ENCODE assay signal across 14 cellular contexts in the genomic region with DNA sequence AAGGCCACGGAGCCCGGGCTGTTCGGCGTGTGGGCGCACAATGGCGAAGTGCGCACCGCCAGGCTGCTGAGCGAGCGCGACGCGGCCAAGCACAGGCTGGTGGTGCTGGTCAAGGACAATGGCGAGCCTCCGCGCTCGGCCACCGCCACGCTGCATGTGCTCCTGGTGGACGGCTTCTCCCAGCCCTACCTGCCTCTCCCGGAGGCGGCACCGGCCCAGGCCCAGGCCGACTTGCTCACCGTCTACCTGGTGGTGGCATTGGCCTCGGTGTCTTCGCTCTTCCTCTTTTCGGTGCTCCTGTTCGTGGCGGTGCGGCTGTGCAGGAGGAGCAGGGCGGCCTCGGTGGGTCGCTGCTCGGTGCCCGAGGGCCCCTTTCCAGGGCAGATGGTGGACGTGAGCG. TPM values are rescaled to one million over a fixed set of nuclear protein-coding genes. Genes with fewer than 3 reads are reported as not detected.
"Had no signal": no experiment of that assay in that cellular context is flagged by ENCODE, and none has a peak within 500 bp of the region (broad histone marks: within the 10 kb centered on the region; RNA-seq: fewer than 3 reads in every experiment).

No MANE protein-coding gene starts in this region.

RNA-seq across cellular contexts. Expression of gene PCDHB3, which starts 2.2 kb away (rescaled TPM):
- total RNA-seq: activated B cell treated with CpG ODN at 0.5 μM for 24 hours; activated CD4-positive, alpha-beta memory T cell treated with anti-CD3 and anti-CD28 coated beads for 36 hours; activated CD4-positive, alpha-beta memory T cell treated with anti-CD3 and anti-CD28 coated beads, Interleukin-2, amount 10 ng/mL, durations not matched to agents 7 days and 5 days; activated CD4-positive, alpha-beta T cell treated with anti-CD3 and anti-CD28 coated beads for 36 hours; activated CD4-positive, alpha-beta T cell treated with anti-CD3 and anti-CD28 coated beads, Interleukin-2, amount 10 ng/mL, durations not matched to agents 24 days and 14 days; activated CD4-positive, alpha-beta T cell treated with anti-CD3 and anti-CD28 coated beads, Interleukin-2, amount 10 ng/mL, durations not matched to agents 7 days and 5 days; activated CD8-positive, alpha-beta memory T cell treated with anti-CD3 and anti-CD28 coated beads for 36 hours; activated CD8-positive, alpha-beta memory T cell treated with anti-CD3 and anti-CD28 coated beads, Interleukin-2, amount 10 ng/mL, durations not matched to agents 7 days and 5 days; activated CD8-positive, alpha-beta T cell treated with anti-CD3 and anti-CD28 coated beads for 36 hours; activated CD8-positive, alpha-beta T cell treated with anti-CD3 and anti-CD28 coated beads, Interleukin-2, amount 10 ng/mL, durations not matched to agents 7 days and 5 days; T-helper 1 cell treated with Interleukin-12 subunit alpha and Interleukin-12 subunit beta and Interleukin-4 antibody, amounts not matched to agents 30 ng/mL and 1 ng/mL, for 36 hours; T-helper 17 cell; T-helper 2 cell treated with Interferon-gamma antibody and Interleukin-4, amounts not matched to agents 100 ng/mL and 5 ng/mL, for 36 hours had no signal

RNA-seq across cellular contexts. Expression of gene PCDHB2, which starts 8.1 kb away (rescaled TPM):
- total RNA-seq: activated B cell treated with CpG ODN at 0.5 μM for 24 hours; activated CD4-positive, alpha-beta T cell treated with anti-CD3 and anti-CD28 coated beads for 36 hours; activated CD4-positive, alpha-beta T cell treated with anti-CD3 and anti-CD28 coated beads, Interleukin-2, amount 10 ng/mL, durations not matched to agents 24 days and 14 days; activated CD4-positive, alpha-beta T cell treated with anti-CD3 and anti-CD28 coated beads, Interleukin-2, amount 10 ng/mL, durations not matched to agents 7 days and 5 days; activated CD8-positive, alpha-beta memory T cell treated with anti-CD3 and anti-CD28 coated beads for 36 hours; activated CD8-positive, alpha-beta memory T cell treated with anti-CD3 and anti-CD28 coated beads, Interleukin-2, amount 10 ng/mL, durations not matched to agents 7 days and 5 days; activated CD8-positive, alpha-beta T cell treated with anti-CD3 and anti-CD28 coated beads for 36 hours; activated CD8-positive, alpha-beta T cell treated with anti-CD3 and anti-CD28 coated beads, Interleukin-2, amount 10 ng/mL, durations not matched to agents 7 days and 5 days; T-helper 1 cell treated with Interleukin-12 subunit alpha and Interleukin-12 subunit beta and Interleukin-4 antibody, amounts not matched to agents 30 ng/mL and 1 ng/mL, for 36 hours had no signal

RNA-seq across cellular contexts. Expression of gene PCDHB4, which starts 19.1 kb away (rescaled TPM):
- total RNA-seq: activated B cell treated with CpG ODN at 0.5 μM for 24 hours; activated CD4-positive, alpha-beta memory T cell treated with anti-CD3 and anti-CD28 coated beads for 36 hours; activated CD4-positive, alpha-beta memory T cell treated with anti-CD3 and anti-CD28 coated beads, Interleukin-2, amount 10 ng/mL, durations not matched to agents 7 days and 5 days; activated CD4-positive, alpha-beta T cell treated with anti-CD3 and anti-CD28 coated beads for 36 hours; activated CD4-positive, alpha-beta T cell treated with anti-CD3 and anti-CD28 coated beads, Interleukin-2, amount 10 ng/mL, durations not matched to agents 24 days and 14 days; activated CD4-positive, alpha-beta T cell treated with anti-CD3 and anti-CD28 coated beads, Interleukin-2, amount 10 ng/mL, durations not matched to agents 7 days and 5 days; activated CD8-positive, alpha-beta memory T cell treated with anti-CD3 and anti-CD28 coated beads for 36 hours; activated CD8-positive, alpha-beta memory T cell treated with anti-CD3 and anti-CD28 coated beads, Interleukin-2, amount 10 ng/mL, durations not matched to agents 7 days and 5 days; activated CD8-positive, alpha-beta T cell treated with anti-CD3 and anti-CD28 coated beads for 36 hours; activated CD8-positive, alpha-beta T cell treated with anti-CD3 and anti-CD28 coated beads, Interleukin-2, amount 10 ng/mL, durations not matched to agents 7 days and 5 days; T-cell; T-helper 1 cell treated with Interleukin-12 subunit alpha and Interleukin-12 subunit beta and Interleukin-4 antibody, amounts not matched to agents 30 ng/mL and 1 ng/mL, for 36 hours; T-helper 17 cell; T-helper 2 cell treated with Interferon-gamma antibody and Interleukin-4, amounts not matched to agents 100 ng/mL and 5 ng/mL, for 36 hours had no signal

RNA-seq across cellular contexts. Expression of gene PCDHB5, which starts 32.5 kb away (rescaled TPM):
- total RNA-seq: activated B cell treated with CpG ODN at 0.5 μM for 24 hours; activated CD4-positive, alpha-beta memory T cell treated with anti-CD3 and anti-CD28 coated beads for 36 hours; activated CD4-positive, alpha-beta memory T cell treated with anti-CD3 and anti-CD28 coated beads, Interleukin-2, amount 10 ng/mL, durations not matched to agents 7 days and 5 days; activated CD4-positive, alpha-beta T cell treated with anti-CD3 and anti-CD28 coated beads for 36 hours; activated CD4-positive, alpha-beta T cell treated with anti-CD3 and anti-CD28 coated beads, Interleukin-2, amount 10 ng/mL, durations not matched to agents 24 days and 14 days; activated CD4-positive, alpha-beta T cell treated with anti-CD3 and anti-CD28 coated beads, Interleukin-2, amount 10 ng/mL, durations not matched to agents 7 days and 5 days; activated CD8-positive, alpha-beta memory T cell treated with anti-CD3 and anti-CD28 coated beads for 36 hours; activated CD8-positive, alpha-beta memory T cell treated with anti-CD3 and anti-CD28 coated beads, Interleukin-2, amount 10 ng/mL, durations not matched to agents 7 days and 5 days; activated CD8-positive, alpha-beta T cell treated with anti-CD3 and anti-CD28 coated beads for 36 hours; activated CD8-positive, alpha-beta T cell treated with anti-CD3 and anti-CD28 coated beads, Interleukin-2, amount 10 ng/mL, durations not matched to agents 7 days and 5 days; T-helper 1 cell treated with Interleukin-12 subunit alpha and Interleukin-12 subunit beta and Interleukin-4 antibody, amounts not matched to agents 30 ng/mL and 1 ng/mL, for 36 hours; T-helper 2 cell treated with Interferon-gamma antibody and Interleukin-4, amounts not matched to agents 100 ng/mL and 5 ng/mL, for 36 hours had no signal

RNA-seq across cellular contexts. Expression of gene PCDHB6, which starts 47.4 kb away (rescaled TPM):
- total RNA-seq: activated B cell treated with CpG ODN at 0.5 μM for 24 hours; activated CD4-positive, alpha-beta memory T cell treated with anti-CD3 and anti-CD28 coated beads for 36 hours; activated CD4-positive, alpha-beta memory T cell treated with anti-CD3 and anti-CD28 coated beads, Interleukin-2, amount 10 ng/mL, durations not matched to agents 7 days and 5 days; activated CD4-positive, alpha-beta T cell treated with anti-CD3 and anti-CD28 coated beads for 36 hours; activated CD4-positive, alpha-beta T cell treated with anti-CD3 and anti-CD28 coated beads, Interleukin-2, amount 10 ng/mL, durations not matched to agents 24 days and 14 days; activated CD4-positive, alpha-beta T cell treated with anti-CD3 and anti-CD28 coated beads, Interleukin-2, amount 10 ng/mL, durations not matched to agents 7 days and 5 days; activated CD8-positive, alpha-beta memory T cell treated with anti-CD3 and anti-CD28 coated beads for 36 hours; activated CD8-positive, alpha-beta memory T cell treated with anti-CD3 and anti-CD28 coated beads, Interleukin-2, amount 10 ng/mL, durations not matched to agents 7 days and 5 days; activated CD8-positive, alpha-beta T cell treated with anti-CD3 and anti-CD28 coated beads for 36 hours; activated CD8-positive, alpha-beta T cell treated with anti-CD3 and anti-CD28 coated beads, Interleukin-2, amount 10 ng/mL, durations not matched to agents 7 days and 5 days; T-cell; T-helper 1 cell treated with Interleukin-12 subunit alpha and Interleukin-12 subunit beta and Interleukin-4 antibody, amounts not matched to agents 30 ng/mL and 1 ng/mL, for 36 hours; T-helper 17 cell; T-helper 2 cell treated with Interferon-gamma antibody and Interleukin-4, amounts not matched to agents 100 ng/mL and 5 ng/mL, for 36 hours had no signal
